ENCODE assay signal across 17 cellular contexts in the genomic region with DNA sequence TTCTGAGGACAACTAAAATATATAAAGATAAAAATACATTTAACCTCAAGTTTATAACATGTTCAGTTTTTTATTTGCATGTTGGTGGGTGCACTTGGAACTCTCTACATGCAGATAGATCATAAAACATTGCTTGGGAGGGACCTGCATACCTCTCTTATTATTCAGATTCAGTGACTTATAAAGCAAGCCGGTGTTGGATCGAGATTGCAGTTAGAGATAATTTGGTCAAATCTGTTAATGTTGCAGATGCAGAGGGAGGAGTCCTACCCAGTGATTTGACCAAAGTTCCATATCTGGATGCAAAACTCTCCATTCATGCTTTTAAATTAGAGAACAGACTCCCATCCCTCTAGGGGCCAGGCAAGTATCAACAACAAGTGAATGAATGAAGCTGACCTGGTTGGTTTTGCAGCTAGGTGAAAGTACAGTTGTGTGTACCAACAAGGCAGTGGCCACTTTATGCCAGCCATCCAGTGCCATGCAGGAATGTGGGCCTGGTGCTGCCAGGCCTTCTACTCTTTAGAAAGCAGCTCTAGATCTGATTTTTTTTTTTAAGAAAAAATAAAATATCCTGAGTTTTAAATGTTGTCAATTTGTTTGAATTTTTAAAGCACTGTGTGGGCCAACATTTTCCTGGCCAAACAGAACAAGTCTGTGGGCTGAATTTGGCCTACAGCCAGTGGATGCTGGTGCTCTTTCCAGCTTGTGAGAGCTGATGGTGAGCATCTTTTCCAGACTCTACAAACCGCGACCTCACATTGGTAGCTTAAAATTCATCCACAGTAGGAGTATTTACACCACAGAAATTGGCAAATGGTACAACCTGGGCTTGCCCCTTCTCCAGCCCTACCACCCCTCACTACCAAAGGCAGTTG. TPM values are rescaled to one million over a fixed set of nuclear protein-coding genes. Genes with fewer than 3 reads are reported as not detected.
DNase-seq lines count a peak whose midpoint lies in the region; ATAC-seq, FAIRE-seq and TF ChIP-seq lines count a peak whose summit lies in the region.
"Had no signal": no experiment of that assay in that cellular context is flagged by ENCODE, and none has a peak within 500 bp of the region (broad histone marks: within the 10 kb centered on the region; RNA-seq: fewer than 3 reads in every experiment).

No MANE protein-coding gene starts in this region.

- intact Hi-C loops in left ventricle myocardium inferior (cut with micrococcal nuclease) (no loop called here), psoas muscle (cut with DNase I) (no loop called here)
- intact Hi-C loops in CD4-positive, alpha-beta T cell (cut with DNase I, micrococcal nuclease): no loop called here

- ATAC-seq in psoas muscle (no peak), GM21576 (IDR thresholded peaks at IDR 0.05; ENCODE audit: unreplicated experiment) (no peak), GM19452 (IDR thresholded peaks at IDR 0.05; ENCODE audit: unreplicated experiment) (no peak)
- ATAC-seq in CD4-positive, alpha-beta T cell (ENCODE audit: poor library complexity): no peak
- ATAC-seq: GM23338 had no signal

- H3K36me3 ChIP-seq in astrocyte (ENCODE audit: insufficient read depth, low read length) (no peaks in the 10 kb centered on the region), left ventricle myocardium inferior (no peaks in the 10 kb centered on the region), psoas muscle (ENCODE audit: insufficient read depth in 1 of 2, low read depth in 1 of 2) (no peaks in the 10 kb centered on the region)
- H3K36me3 ChIP-seq: esophagus squamous epithelium, prostate gland had no signal

- H3K4me1 ChIP-seq in astrocyte (ENCODE audit: insufficient read depth, low read length): peaks cover 24% of the 10 kb centered on the region
- peaks cover 27% of the 10 kb centered on the region for H3K4me1 ChIP-seq in left ventricle myocardium inferior
- H3K4me1 ChIP-seq in psoas muscle: peaks cover 13% of the 10 kb centered on the region
- H3K4me1 ChIP-seq: prostate gland had no signal

- H3K36me3 Mint-ChIP-seq in astrocyte (ENCODE audit: low read depth, unreplicated experiment): no peaks in the 10 kb centered on the region
- H3K36me3 Mint-ChIP-seq in CD4-positive, alpha-beta T cell (ENCODE audit: low read depth): no peaks in the 10 kb centered on the region

- H3K4me3 Mint-ChIP-seq in astrocyte (ENCODE audit: unreplicated experiment): no peak overlapping the region
- no peak overlapping the region for H3K4me3 Mint-ChIP-seq in CD4-positive, alpha-beta T cell
- H3K4me3 Mint-ChIP-seq: GM23338 had no signal

- POLR2A ChIA-PET in CD4-positive, alpha-beta T cell (lab: Charles Lee): no interaction called here

- H3K27me3 Mint-ChIP-seq in astrocyte (ENCODE audit: low read depth, unreplicated experiment): no peaks in the 10 kb centered on the region
- no peaks in the 10 kb centered on the region for H3K27me3 Mint-ChIP-seq in CD4-positive, alpha-beta T cell
- H3K27me3 Mint-ChIP-seq: CD8-positive, alpha-beta memory T cell had no signal

- H3K27ac Mint-ChIP-seq in astrocyte (ENCODE audit: unreplicated experiment): no peak overlapping the region
- H3K27ac Mint-ChIP-seq in CD4-positive, alpha-beta T cell: no peak overlapping the region
- H3K27ac Mint-ChIP-seq: GM23338 had no signal

- H2AFZ ChIP-seq in astrocyte (ENCODE audit: low read depth, low read length): no peak overlapping the region
- H2AFZ ChIP-seq: GM23338 had no signal

- H3K27me3 ChIP-seq in astrocyte (ENCODE audit: insufficient read depth, low read length) (no peaks in the 10 kb centered on the region), left ventricle myocardium inferior (ENCODE audit: low read depth) (no peaks in the 10 kb centered on the region), psoas muscle (ENCODE audit: insufficient read depth in 3 of 3, low read length in 2 of 3) (no peaks in the 10 kb centered on the region)
- no peaks in the 10 kb centered on the region for H3K27me3 ChIP-seq in CD4-positive, alpha-beta T cell (ENCODE audit: control insufficient read depth, insufficient read depth, low read length)
- H3K27me3 ChIP-seq: esophagus squamous epithelium had no signal

- H4K20me1 ChIP-seq in astrocyte (ENCODE audit: insufficient read depth, low read length): peaks cover 6% of the 10 kb centered on the region

- peak overlapping the region; percentile 23 for H3K9ac ChIP-seq in astrocyte (ENCODE audit: low read length)

- H3K9me3 ChIP-seq in astrocyte (ENCODE audit: insufficient read depth, low read depth, low read length) (no peaks in the 10 kb centered on the region), left ventricle myocardium inferior (replicated peaks) (no peaks in the 10 kb centered on the region), psoas muscle (no peaks in the 10 kb centered on the region)
- no peaks in the 10 kb centered on the region for H3K9me3 ChIP-seq in CD4-positive, alpha-beta T cell (ENCODE audit: control insufficient read depth, low read length)
- H3K9me3 ChIP-seq: esophagus squamous epithelium, prostate gland had no signal

- 63 to 77% (median 75%) methylated on average over 4 of the region's 4 CpGs for WGBS in psoas muscle, 3 donors

- H3K27ac ChIP-seq in astrocyte (ENCODE audit: low read depth, low read length): peak overlapping the region; percentile 69
- peak overlapping the region; percentile 89 for H3K27ac ChIP-seq in left ventricle myocardium inferior (replicated peaks)
- H3K27ac ChIP-seq in psoas muscle: no peak overlapping the region
- no peak overlapping the region for H3K27ac ChIP-seq in CD4-positive, alpha-beta T cell (ENCODE audit: low read depth, low read length)
- H3K27ac ChIP-seq: esophagus squamous epithelium, prostate gland had no signal

- TF ChIP-seq CTCF in AG10803 (conservative IDR thresholded peaks at IDR 0.05; ENCODE audit: low read length) (no peak; the same call in 1 of the 2 replicates), astrocyte (IDR thresholded peaks at IDR 0.05; ENCODE audit: insufficient read depth, low read depth, low read length) (no peak), left ventricle myocardium inferior (IDR thresholded peaks at IDR 0.05; ENCODE audit: borderline replicate concordance) (no peak), psoas muscle (IDR thresholded peaks at IDR 0.05) (no peak)
- TF ChIP-seq CTCF in CD4-positive, alpha-beta T cell (IDR thresholded peaks at IDR 0.05): no peak

- H3K4me1 Mint-ChIP-seq in astrocyte (ENCODE audit: low read depth, unreplicated experiment): peaks cover 19% of the 10 kb centered on the region
- H3K4me1 Mint-ChIP-seq in CD4-positive, alpha-beta T cell (ENCODE audit: low read depth): peaks cover 9% of the 10 kb centered on the region

- CTCF ChIA-PET in CD4-positive, alpha-beta T cell (lab: Charles Lee): interaction anchor here (1.0 kb wide), 1 partner anchor 10 kb away, joined by 3 read pairs; no protein-coding TSS in a partner anchor

- peaks cover 5% of the 10 kb centered on the region for H3K79me2 ChIP-seq in astrocyte (ENCODE audit: insufficient read depth, low read length)

- peaks cover 2% of the 10 kb centered on the region for H3K9me3 Mint-ChIP-seq in astrocyte (ENCODE audit: unreplicated experiment)
- no peaks in the 10 kb centered on the region for H3K9me3 Mint-ChIP-seq in CD4-positive, alpha-beta T cell
- H3K9me3 Mint-ChIP-seq: CD8-positive, alpha-beta memory T cell; GM23338 had no signal

- DNase-seq in AG10803 (ENCODE audit: low read depth) (peak; percentile 44), HS-27A (ENCODE audit: low read depth) (peak; percentile 72), astrocyte (ENCODE audit: low read depth) (peak; percentile 71), left ventricle myocardium inferior (no peak), psoas muscle (no peak)
- DNase-seq in CD4-positive, alpha-beta T cell: no peak
- DNase-seq: activated CD4-positive, alpha-beta T cell treated with anti-CD3 and anti-CD28 coated beads, Interleukin-2, amount 50 U/mL, for 4 hours; activated effector memory CD4-positive, alpha-beta T cell treated with anti-CD3 and anti-CD28 coated beads, Interleukin-2, amount 50 U/mL, for 16 hours; CD8-positive, alpha-beta memory T cell; esophagus squamous epithelium; NCI-H2029; stimulated activated CD4-positive, alpha-beta T cell treated with anti-CD3 and anti-CD28 coated beads, Interleukin-2, amount 100 ng/mL, for 48 hours; stimulated activated naive CD4-positive, alpha-beta T cell had no signal

- FAIRE-seq in astrocyte (lab: Jason Lieb, UNC): peak; percentile 37

- H3K4me3 ChIP-seq in AG10803 (ENCODE audit: low read length) (no peak overlapping the region), astrocyte (ENCODE audit: insufficient read depth, low read depth, low read length) (no peak overlapping the region), left ventricle myocardium inferior (no peak overlapping the region), psoas muscle (no peak overlapping the region)
- H3K4me3 ChIP-seq: esophagus squamous epithelium, GM23338, prostate gland had no signal

- peak overlapping the region; percentile 43 for H3K4me2 ChIP-seq in astrocyte (ENCODE audit: low read length)
- H3K4me2 ChIP-seq: GM23338 had no signal

RNA-seq across cellular contexts. Expression of gene CDIN1, which starts 12.3 kb away (rescaled TPM):
- total RNA-seq in astrocyte (18.3 and 19.1 TPM in 2 replicates), left ventricle myocardium inferior (179 TPM), psoas muscle (10 to 100 TPM; 11.8 to 43.2 (median 22.7) TPM)
- 10 to 100 TPM in 1 of 3 donors, 1 to 10 TPM in 2; 7.5 to 12.9 (median 9.5) TPM for polyA plus RNA-seq in psoas muscle
- total RNA-seq in CD4-positive, alpha-beta T cell: 1 to 10 TPM; 4.9 to 6.5 TPM

Comparison
In these comparisons a context has a peak if more than half of its experiments do, and no peak if none do; other contexts are left out.
1. DNase-seq: peak in AG10803 (single experiment), HS-27A (single experiment) and astrocyte (single experiment); none in left ventricle myocardium inferior (single experiment), psoas muscle (0 of 2) and CD4-positive, alpha-beta T cell (0 of 10).
2. H3K27ac ChIP-seq: peak in astrocyte (single experiment) and left ventricle myocardium inferior (single experiment); none in psoas muscle (single experiment) and CD4-positive, alpha-beta T cell (single experiment).